8 cellular contexts compared by ENCODE assay signal in the genomic region with DNA sequence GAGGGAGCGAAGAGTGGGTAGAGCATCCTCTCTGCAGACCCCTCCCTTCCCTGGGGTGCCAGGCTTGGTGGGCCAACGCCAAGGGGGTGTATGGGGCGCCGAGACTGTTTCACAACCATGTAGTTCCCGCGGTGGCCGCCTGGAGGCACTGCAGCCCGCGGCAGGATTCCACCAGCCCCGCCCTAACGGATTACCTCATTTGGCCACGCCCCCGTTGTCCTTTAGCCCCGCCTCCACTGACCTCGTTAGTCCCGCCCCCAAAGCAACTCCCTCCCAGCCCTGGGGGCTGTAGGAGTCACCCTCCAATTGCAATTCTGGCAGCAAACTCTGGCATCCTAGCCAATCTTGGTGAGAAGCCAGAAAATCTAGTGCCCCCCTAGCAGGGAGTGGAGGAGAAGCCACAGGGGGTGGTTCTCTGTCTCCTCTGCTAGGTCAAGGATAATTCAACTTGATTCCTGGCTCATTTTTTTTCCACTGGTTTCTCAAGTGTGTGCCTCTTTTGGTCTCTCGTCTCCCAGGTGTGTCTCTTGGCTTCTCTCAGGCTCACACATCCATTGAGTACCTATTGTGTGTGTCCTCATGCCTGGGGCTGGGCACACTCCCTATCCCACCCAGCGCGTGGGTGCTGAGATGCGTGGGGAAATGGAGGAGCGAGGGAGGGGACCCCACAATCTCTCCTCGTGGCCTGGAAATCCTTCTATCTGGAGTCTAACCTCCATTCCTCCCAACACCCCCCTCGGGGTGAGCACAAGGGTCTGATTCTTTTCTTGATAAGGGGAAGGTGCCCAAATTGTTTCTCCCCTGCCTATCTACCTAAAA. TPM values are rescaled to one million over a fixed set of nuclear protein-coding genes. Genes with fewer than 3 reads are reported as not detected.
DNase-seq lines count a peak whose midpoint lies in the region; ATAC-seq and TF ChIP-seq lines count a peak whose summit lies in the region.

No MANE protein-coding gene starts in this region.

- H3K27me3 Mint-ChIP-seq in CD4-positive, alpha-beta memory T cell: peaks cover 39 to 51% of the 10 kb centered on the region in 2 donors
- peaks cover 43% of the 10 kb centered on the region for H3K27me3 Mint-ChIP-seq in HFFc6 (ENCODE audit: insufficient read depth)

- H3K9me3 ChIP-seq in CD4-positive, alpha-beta memory T cell (ENCODE audit: control insufficient read depth in 1 of 2, low read length in 2 of 2): no peaks in the 10 kb centered on the region
- no peaks in the 10 kb centered on the region for H3K9me3 ChIP-seq in SJCRH30 (replicated peaks)

- no peak overlapping the region for H3K4me3 ChIP-seq in CD4-positive, alpha-beta memory T cell (ENCODE audit: low read length in 2 of 2)
- no peak overlapping the region for H3K4me3 ChIP-seq in SJCRH30

- H3K9me3 Mint-ChIP-seq in CD4-positive, alpha-beta memory T cell: peaks cover 0 to 2% (median 0%) of the 10 kb centered on the region in 8 donors
- H3K9me3 Mint-ChIP-seq in HFFc6: no peaks in the 10 kb centered on the region

- H3K4me1 Mint-ChIP-seq in CD4-positive, alpha-beta memory T cell: peaks cover 15 to 34% (median 26%) of the 10 kb centered on the region in 4 donors
- peaks cover 17% of the 10 kb centered on the region for H3K4me1 Mint-ChIP-seq in HFFc6 (ENCODE audit: low read depth)

- peak overlapping the region in 6 of 8 donors; percentile 13 to 63 (median 42) for H3K4me3 Mint-ChIP-seq in CD4-positive, alpha-beta memory T cell
- no peak overlapping the region for H3K4me3 Mint-ChIP-seq in HFFc6

- CTCF ChIA-PET in CD4-positive, alpha-beta memory T cell (lab: Charles Lee; ENCODE audit: partially characterized antibody): no interaction called here

- peak; percentile 100 for TF ChIP-seq CTCF in HFFc6 (IDR thresholded peaks at IDR 0.05)
- peak; percentile 99 for TF ChIP-seq CTCF in foreskin keratinocyte (conservative IDR thresholded peaks at IDR 0.05)

- H3K27me3 ChIP-seq in CD4-positive, alpha-beta memory T cell (ENCODE audit: insufficient read depth, low read length): peaks cover 24% of the 10 kb centered on the region
- H3K27me3 ChIP-seq in SJCRH30 (no peaks in the 10 kb centered on the region), foreskin keratinocyte (peaks cover 28% of the 10 kb centered on the region)

- peak; percentile 73 to 80 (median 79) for DNase-seq in CD4-positive, alpha-beta memory T cell
- DNase-seq in HFFc6: peak; percentile 45
- DNase-seq in SJCRH30: peak; percentile 65 to 73
- DNase-seq in activated effector memory CD4-positive, alpha-beta T cell treated with Interleukin-2 at 50 U/mL for 16 hours: peak; percentile 56
- peak in 1 of 2 donors; percentile 56 for DNase-seq in foreskin keratinocyte
- peak in 55 of 56 donors; percentile 2 to 90 (median 62) for DNase-seq in nucleus accumbens (lab: John Stamatoyannopoulos, UW)

- no peaks in the 10 kb centered on the region for H3K36me3 ChIP-seq in CD4-positive, alpha-beta memory T cell (ENCODE audit: insufficient read depth, low read length)
- H3K36me3 ChIP-seq in SJCRH30: no peaks in the 10 kb centered on the region

- intact Hi-C loops in CD4-positive, alpha-beta memory T cell (cut with micrococcal nuclease): loop anchor here (2.0 kb wide), 1 partner anchor 178 kb away; no protein-coding TSS in a partner anchor

- no peaks in the 10 kb centered on the region for H3K36me3 Mint-ChIP-seq in CD4-positive, alpha-beta memory T cell
- H3K36me3 Mint-ChIP-seq in HFFc6 (ENCODE audit: low read depth): peaks cover 4% of the 10 kb centered on the region; the same call in 1 of the 2 replicates

- H3K27ac Mint-ChIP-seq in CD4-positive, alpha-beta memory T cell: peak overlapping the region in 3 of 7 donors; percentile 19 to 52 (median 26)
- no peak overlapping the region for H3K27ac Mint-ChIP-seq in HFFc6

- ATAC-seq in foreskin keratinocyte (peak; percentile 69), HG02973 (IDR thresholded peaks at IDR 0.05; ENCODE audit: unreplicated experiment) (no peak)

- H3K27ac ChIP-seq in CD4-positive, alpha-beta memory T cell (ENCODE audit: low read depth, low read length): no peak overlapping the region
- H3K27ac ChIP-seq in SJCRH30: no peak overlapping the region
- H3K27ac ChIP-seq in foreskin keratinocyte: no peak overlapping the region
- H3K27ac ChIP-seq in temporal lobe (ENCODE audit: low read depth, low read length): peak overlapping the region; percentile 13

- peaks cover 30% of the 10 kb centered on the region for H3K4me1 ChIP-seq in CD4-positive, alpha-beta memory T cell (ENCODE audit: insufficient read depth, low read length)
- H3K4me1 ChIP-seq in SJCRH30 (no peaks in the 10 kb centered on the region), foreskin keratinocyte (no peaks in the 10 kb centered on the region)

- POLR2A ChIA-PET in CD4-positive, alpha-beta memory T cell (lab: Charles Lee; ENCODE audit: partially characterized antibody): no interaction called here

RNA-seq across cellular contexts. Expression of gene OLFM2, which starts 2.0 kb away (rescaled TPM):
- 10 to 100 TPM; 10.1 to 10.4 TPM for total RNA-seq in CD4-positive, alpha-beta memory T cell
- polyA plus RNA-seq in CD4-positive, alpha-beta memory T cell: 1 to 10 TPM; 5.0 to 8.8 TPM
- 1 to 10 TPM; 1.9 to 7.0 (median 6.3) TPM for total RNA-seq in HFFc6 (2021; fragmentation: NEBNext Ultra II Directional; extraction: Animal tissue kit (Norgen Biotek cat#: 25700))
- 0.20 TPM in 1 of 2 replicates, not detected in the other for total RNA-seq in SJCRH30 (2014; rRNA removed; shearing (Covaris generic))
- 1.1 and 1.2 TPM in 2 replicates for total RNA-seq in foreskin keratinocyte
- polyA plus RNA-seq in foreskin keratinocyte: 1.5 TPM in 2 replicates
- total RNA-seq in temporal lobe: 132 TPM

Comparison
In these comparisons a context has a peak if more than half of its experiments do, and no peak if none do; other contexts are left out.
1. RNA of gene OLFM2, which starts 2.0 kb away (total RNA-seq): 132 TPM in temporal lobe (single experiment); 10.1 to 10.4 TPM in CD4-positive, alpha-beta memory T cell, 1.9 to 7.0 TPM in HFFc6, 1.1 to 1.2 TPM in foreskin keratinocyte and 0.20 TPM in SJCRH30; every median in the first group is over 10 times any median in the second.